Comparison of ENCODE assay signal across 8 cellular contexts in the genomic region with DNA sequence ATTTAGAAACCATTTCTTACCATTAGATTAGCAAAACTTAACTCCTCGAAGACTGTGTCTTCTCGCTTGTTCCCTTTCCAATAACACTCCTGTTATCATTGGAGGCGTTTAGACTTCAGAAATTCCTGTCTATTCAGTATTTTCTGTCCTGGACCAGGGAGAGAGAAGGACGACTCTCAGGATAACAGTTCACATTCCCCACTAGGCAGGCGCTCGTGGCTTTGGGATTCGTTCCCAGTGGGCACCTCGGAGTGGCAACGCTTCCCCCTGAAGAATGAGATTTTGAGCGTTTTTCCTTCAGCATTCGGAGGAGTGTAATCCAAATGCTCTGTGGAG.
A peak's percentile ranks its signal among the peaks of the same experiment; 100 is the strongest.
DNase-seq lines count a peak whose midpoint lies in the region; ATAC-seq and TF ChIP-seq lines count a peak whose summit lies in the region.

No MANE protein-coding gene starts in this region.

- peak overlapping the region; percentile 70 for H3K9ac ChIP-seq in mucosa of stomach (ENCODE audit: low read length)

- H3K4me1 ChIP-seq in mucosa of stomach (ENCODE audit: control insufficient read depth, insufficient read depth, low read length) = no peaks in the 10 kb centered on the region

- in situ Hi-C loops in brain microvascular endothelial cell (cut with HindIII; ENCODE audit: low pct_ligation_motif_present, low sequenced_read_pairs) = no loop called here

- H3K36me3 ChIP-seq in GM06990 (ENCODE audit: control insufficient read depth, insufficient read depth, low read length) (peaks cover 4% of the 10 kb centered on the region), brain microvascular endothelial cell (replicated peaks) (peaks cover 3% of the 10 kb centered on the region), mucosa of stomach (ENCODE audit: control insufficient read depth, insufficient read depth, low read length) (no peaks in the 10 kb centered on the region)

- TF ChIP-seq CTCF in GM06990 (IDR thresholded peaks at IDR 0.05; ENCODE audit: insufficient read depth, low read length, poor library complexity, severe bottlenecking) = no peak
- no peak for TF ChIP-seq CTCF in brain microvascular endothelial cell (IDR thresholded peaks at IDR 0.05; ENCODE audit: low read depth, low read length, missing control alignments)

- ATAC-seq in HG03439 (IDR thresholded peaks at IDR 0.05; ENCODE audit: unreplicated experiment) (peak; percentile 6), HG03108 (IDR thresholded peaks at IDR 0.05; ENCODE audit: unreplicated experiment) (no peak)

- peaks cover 4% of the 10 kb centered on the region for H3K9me3 ChIP-seq in mucosa of stomach (ENCODE audit: control insufficient read depth, low read length)

- peak overlapping the region; percentile 67 for H3K27ac ChIP-seq in brain microvascular endothelial cell

- peak overlapping the region; percentile 91 for H3K4me3 ChIP-seq in GM06990 (replicated peaks; ENCODE audit: low read depth, low read length)
- peak overlapping the region; percentile 91 for H3K4me3 ChIP-seq in brain microvascular endothelial cell (ENCODE audit: low read depth, low read length)
- peak overlapping the region; percentile 84 for H3K4me3 ChIP-seq in mucosa of stomach (ENCODE audit: low read length)

- DNase-seq in GM06990 (ENCODE audit: extremely low read depth, insufficient read length) (no peak), brain microvascular endothelial cell (no peak), NCI-H446 treated with DMSO at 0.1 percent for 48 hours (lab: John Stamatoyannopoulos, UW) (no peak)
- no peak for DNase-seq in stimulated activated naive CD4-positive, alpha-beta T cell (lab: John Stamatoyannopoulos, UW)
- DNase-seq in stimulated activated CD4-positive, alpha-beta T cell treated with anti-CD3 and anti-CD28 coated beads, Interleukin-2, amount 100 ng/mL, for 24 hours = no peak

- H3K27me3 ChIP-seq in GM06990 (replicated peaks; ENCODE audit: control insufficient read depth, insufficient read depth, low read length) = no peaks in the 10 kb centered on the region
- no peaks in the 10 kb centered on the region for H3K27me3 ChIP-seq in brain microvascular endothelial cell (replicated peaks)
- no peaks in the 10 kb centered on the region for H3K27me3 ChIP-seq in mucosa of stomach (ENCODE audit: control insufficient read depth, insufficient read depth, low read length)
